ENCODE assay signal across 1 cellular context in genomic region chr6:151679081-151679480, GRCh38.
A peak's percentile ranks its signal among the peaks of the same experiment; 100 is the strongest.
TF ChIP-seq lines count a peak whose summit lies in the region.

No MANE protein-coding gene starts in this region.

TF ChIP-seq in K562, 482 proteins besides CTCF, POLR2A, EP300 and RAD21 (continued from another document and continues in another):
- peak in 1 of 2 experiments; percentile 55; a peak in 2 of 4 replicates for TF ChIP-seq MNT (conservative IDR thresholded peaks at IDR 0.05)
- TF ChIP-seq ILF3 (IDR thresholded peaks at IDR 0.05; ENCODE audit: borderline replicate concordance) = no peak
- TF ChIP-seq ELF1 (tag; IDR thresholded peaks at IDR 0.05) = no peak
- no peak for TF ChIP-seq MCM7 (IDR thresholded peaks at IDR 0.05)
- no peak for TF ChIP-seq POLR2H (tag; IDR thresholded peaks at IDR 0.05; ENCODE audit: low read depth)
- no peak for TF ChIP-seq ASH1L (IDR thresholded peaks at IDR 0.05; ENCODE audit: borderline replicate concordance, low read depth, partially characterized antibody)
- TF ChIP-seq CXXC5 (CRISPR knock-in tag; IDR thresholded peaks at IDR 0.05) = no peak
- TF ChIP-seq MTA1 (IDR thresholded peaks at IDR 0.05; ENCODE audit: borderline replicate concordance) = no peak
- no peak for TF ChIP-seq ZNF431 (CRISPR knock-in tag; IDR thresholded peaks at IDR 0.05)
- TF ChIP-seq TFAP4 (CRISPR knock-in tag; IDR thresholded peaks at IDR 0.05; ENCODE audit: borderline replicate concordance) = no peak
- no peak for TF ChIP-seq DACH1 (IDR thresholded peaks at IDR 0.05; ENCODE audit: partially characterized antibody)
- TF ChIP-seq ZNF354B (CRISPR knock-in tag; IDR thresholded peaks at IDR 0.05) = no peak
- TF ChIP-seq ZZZ3 (IDR thresholded peaks at IDR 0.05) = no peak
- TF ChIP-seq DIDO1 (tag; IDR thresholded peaks at IDR 0.05; ENCODE audit: low read depth) = no peak
- TF ChIP-seq RFX1 (IDR thresholded peaks at IDR 0.05) = peak; percentile 22; the same call in 1 of the 2 replicates
- TF ChIP-seq KLF6 (CRISPR knock-in tag; IDR thresholded peaks at IDR 0.05; ENCODE audit: borderline replicate concordance) = no peak
- no peak for TF ChIP-seq SMAD3 (CRISPR knock-in tag; conservative IDR thresholded peaks at IDR 0.05)
- TF ChIP-seq SUPT5H (IDR thresholded peaks at IDR 0.05) = no peak
- TF ChIP-seq ZNF644 (tag; IDR thresholded peaks at IDR 0.05; ENCODE audit: low read depth) = no peak
- TF ChIP-seq MYNN (IDR thresholded peaks at IDR 0.05) = no peak
- no peak for TF ChIP-seq MYNN (CRISPR knock-in tag; IDR thresholded peaks at IDR 0.05)
- TF ChIP-seq CHD2 (IDR thresholded peaks at IDR 0.05; ENCODE audit: low read depth, low read length) = no peak
- 0 out of 2 replicates have a peak, but pooled peaks have one; percentile 26 for TF ChIP-seq ZFX (CRISPR knock-in tag; IDR thresholded peaks at IDR 0.05)
- no peak for TF ChIP-seq MECOM (CRISPR knock-in tag; IDR thresholded peaks at IDR 0.05)
- TF ChIP-seq MAX (CRISPR knock-in tag; IDR thresholded peaks at IDR 0.05) = peak; percentile 36; the same call in 1 of the 2 replicates
- TF ChIP-seq USF1 (CRISPR knock-in tag; IDR thresholded peaks at IDR 0.05) = peak; percentile 36; the same call in 1 of the 2 replicates
- 0 out of 2 replicates have a peak, but pooled peaks have one; percentile 12 for TF ChIP-seq NFE2 (IDR thresholded peaks at IDR 0.05; ENCODE audit: low read depth)
- no peak for TF ChIP-seq ZNF699 (CRISPR knock-in tag; IDR thresholded peaks at IDR 0.05; ENCODE audit: insufficient replicate concordance)
- TF ChIP-seq NR3C1 (CRISPR knock-in tag; IDR thresholded peaks at IDR 0.05) = no peak
- no peak for TF ChIP-seq HBP1 (CRISPR knock-in tag; IDR thresholded peaks at IDR 0.05)
- no peak for TF ChIP-seq FOXP4 (CRISPR knock-in tag; IDR thresholded peaks at IDR 0.05; ENCODE audit: borderline replicate concordance)
- no peak for TF ChIP-seq DPF2 (IDR thresholded peaks at IDR 0.05)
- TF ChIP-seq PURB (CRISPR knock-in tag; IDR thresholded peaks at IDR 0.05; ENCODE audit: low read depth) = no peak
- TF ChIP-seq ZKSCAN1 (IDR thresholded peaks at IDR 0.05; ENCODE audit: low read depth, low read length) = no peak
- TF ChIP-seq FOXM1 (IDR thresholded peaks at IDR 0.05; ENCODE audit: low read depth) = no peak
- TF ChIP-seq FOXM1 (CRISPR knock-in tag; IDR thresholded peaks at IDR 0.05; ENCODE audit: low read depth) = no peak
- TF ChIP-seq PCBP2 (IDR thresholded peaks at IDR 0.05; ENCODE audit: low read depth, low read length, poor library complexity, severe bottlenecking) = no peak
- no peak for TF ChIP-seq SMAD1 (IDR thresholded peaks at IDR 0.05; ENCODE audit: low read depth, low read length, partially characterized antibody)
- no peak for TF ChIP-seq BDP1 (IDR thresholded peaks at IDR 0.05; ENCODE audit: insufficient read depth, insufficient read length)
- no peak for TF ChIP-seq HOMEZ (CRISPR knock-in tag; IDR thresholded peaks at IDR 0.05)
- TF ChIP-seq BCLAF1 (IDR thresholded peaks at IDR 0.05; ENCODE audit: borderline replicate concordance in 1 of 2, control insufficient read depth in 1 of 2, low read depth in 2 of 2, low read length in 1 of 2) = no peak
- no peak for TF ChIP-seq ZNF445 (CRISPR knock-in tag; IDR thresholded peaks at IDR 0.05; ENCODE audit: low read depth)
- TF ChIP-seq HNRNPH1 (optimal IDR thresholded peaks at IDR 0.05; ENCODE audit: low read depth, low read length) = no peak
- TF ChIP-seq E2F5 (CRISPR knock-in tag; IDR thresholded peaks at IDR 0.05) = no peak
- TF ChIP-seq FOSL1 (tag; conservative IDR thresholded peaks at IDR 0.05) = peak; percentile 66
- peak; percentile 41 for TF ChIP-seq USF2 (CRISPR knock-in tag; IDR thresholded peaks at IDR 0.05)
- no peak for TF ChIP-seq TAF7 (tag; IDR thresholded peaks at IDR 0.05)
- no peak for TF ChIP-seq CREB5 (CRISPR knock-in tag; IDR thresholded peaks at IDR 0.05)
- no peak for TF ChIP-seq CTCFL (IDR thresholded peaks at IDR 0.05; ENCODE audit: borderline replicate concordance, insufficient read depth, low read depth, low read length, poor library complexity, severe bottlenecking)
- TF ChIP-seq ZBTB12 (CRISPR knock-in tag; IDR thresholded peaks at IDR 0.05) = no peak
